ENCODE assay signal across 9 cellular contexts in genomic region chr16:74607967-74608356, GRCh38. TPM values are rescaled to one million over a fixed set of nuclear protein-coding genes. Genes with fewer than 3 reads are reported as not detected.
DNase-seq lines count a peak whose midpoint lies in the region; ATAC-seq and TF ChIP-seq lines count a peak whose summit lies in the region.
"Had no signal": no experiment of that assay in that cellular context is flagged by ENCODE, and none has a peak within 500 bp of the region (broad histone marks: within the 10 kb centered on the region; RNA-seq: fewer than 3 reads in every experiment).

No MANE protein-coding gene starts in this region.

- DNase-seq in activated CD8-positive, alpha-beta memory T cell treated with anti-CD3 and anti-CD28 coated beads, Interleukin-2, amount 10 ng/mL, durations not matched to agents 7 days and 5 days, result no peak
- DNase-seq in activated CD8-positive, alpha-beta memory T cell treated with anti-CD3 and anti-CD28 coated beads for 24 hours, result no peak
- DNase-seq in SK-N-DZ (ENCODE audit: low spot score) (peak; percentile 25), hepatocyte (ENCODE audit: low spot score) (no peak), medulla oblongata (ENCODE audit: extremely low spot score) (no peak), SKM-1 treated with dmso at 0.1 percent for 144 hours (lab: John Stamatoyannopoulos, UW; ENCODE audit: unreplicated experiment) (no peak)

- peaks cover 10% of the 10 kb centered on the region for H3K36me3 Mint-ChIP-seq in activated CD8-positive, alpha-beta memory T cell treated with anti-CD3 and anti-CD28 coated beads, Interleukin-2, amount 10 ng/mL, durations not matched to agents 7 days and 5 days

- H3K4me3 Mint-ChIP-seq in activated CD8-positive, alpha-beta memory T cell treated with anti-CD3 and anti-CD28 coated beads, Interleukin-2, amount 10 ng/mL, durations not matched to agents 7 days and 5 days, result peak overlapping the region; percentile 36

- no peaks in the 10 kb centered on the region for H3K9me2 ChIP-seq in hepatocyte (replicated peaks; ENCODE audit: insufficient read depth)

- H3K4me2 ChIP-seq in hepatocyte, result peak overlapping the region; percentile 90

- H3K9ac ChIP-seq in subcutaneous abdominal adipose tissue (ENCODE audit: low read length in 5 of 5), result no peak overlapping the region

- peaks cover 37% of the 10 kb centered on the region for H3K79me2 ChIP-seq in hepatocyte

- whole genome bisulfite sequencing in hepatocyte (ENCODE audit: low lambda C conversion rate, missing lambda C conversion rate), result 58% methylated on average over 6 of the region's 6 CpGs

- H3K27ac Mint-ChIP-seq in activated CD8-positive, alpha-beta memory T cell treated with anti-CD3 and anti-CD28 coated beads, Interleukin-2, amount 10 ng/mL, durations not matched to agents 7 days and 5 days, result peak overlapping the region; percentile 40

- ATAC-seq in activated CD8-positive, alpha-beta memory T cell treated with anti-CD3 and anti-CD28 coated beads, Interleukin-2, amount 10 ng/mL, durations not matched to agents 7 days and 5 days, result no peak
- ATAC-seq in HG03571 (IDR thresholded peaks at IDR 0.05; ENCODE audit: unreplicated experiment), result no peak

- H3K9me3 Mint-ChIP-seq in activated CD8-positive, alpha-beta memory T cell treated with anti-CD3 and anti-CD28 coated beads, Interleukin-2, amount 10 ng/mL, durations not matched to agents 7 days and 5 days (ENCODE audit: low read depth), result no peaks in the 10 kb centered on the region

- H3K27me3 Mint-ChIP-seq in activated CD8-positive, alpha-beta memory T cell treated with anti-CD3 and anti-CD28 coated beads, Interleukin-2, amount 10 ng/mL, durations not matched to agents 7 days and 5 days, result no peaks in the 10 kb centered on the region

- H3K27me3 ChIP-seq in hepatocyte, result no peaks in the 10 kb centered on the region
- no peaks in the 10 kb centered on the region for H3K27me3 ChIP-seq in subcutaneous abdominal adipose tissue (ENCODE audit: control insufficient read depth in 5 of 5, insufficient read depth in 4 of 5, low read length in 5 of 5)
- H3K27me3 ChIP-seq: suprapubic skin had no signal

- peaks cover 51% of the 10 kb centered on the region for H3K4me1 Mint-ChIP-seq in activated CD8-positive, alpha-beta memory T cell treated with anti-CD3 and anti-CD28 coated beads, Interleukin-2, amount 10 ng/mL, durations not matched to agents 7 days and 5 days

- H3K27ac ChIP-seq in hepatocyte (peak overlapping the region; percentile 99), subcutaneous abdominal adipose tissue (ENCODE audit: low read depth, low read length) (no peak overlapping the region)

- peaks cover 32% of the 10 kb centered on the region for H4K20me1 ChIP-seq in hepatocyte (ENCODE audit: insufficient read depth, poor library complexity, severe bottlenecking)

- peaks cover 27% of the 10 kb centered on the region for H3K4me1 ChIP-seq in hepatocyte (ENCODE audit: insufficient read depth)
- H3K4me1 ChIP-seq in subcutaneous abdominal adipose tissue (ENCODE audit: control insufficient read depth in 5 of 5, insufficient read depth in 5 of 5, low read length in 5 of 5), result peaks cover 2 to 43% (median 39%) of the 10 kb centered on the region in 5 donors

- no peak overlapping the region for H3K4me3 ChIP-seq in hepatocyte
- peak overlapping the region in 3 of 5 donors; percentile 73 to 94 (median 94) for H3K4me3 ChIP-seq in subcutaneous abdominal adipose tissue (ENCODE audit: low read depth in 1 of 5, low read length in 5 of 5)

- no peaks in the 10 kb centered on the region for H3K9me3 ChIP-seq in hepatocyte (ENCODE audit: low read depth)
- H3K9me3 ChIP-seq in subcutaneous abdominal adipose tissue (ENCODE audit: control insufficient read depth in 5 of 5, low read length in 5 of 5), result no peaks in the 10 kb centered on the region
- H3K9me3 ChIP-seq: suprapubic skin had no signal

- peak overlapping the region; percentile 77 for H2AFZ ChIP-seq in hepatocyte

- H3K36me3 ChIP-seq in hepatocyte (replicated peaks; ENCODE audit: insufficient read depth, low read depth) (no peaks in the 10 kb centered on the region), subcutaneous abdominal adipose tissue (ENCODE audit: control insufficient read depth in 5 of 5, insufficient read depth in 5 of 5, low read length in 5 of 5) (no peaks in the 10 kb centered on the region)
- H3K36me3 ChIP-seq: suprapubic skin had no signal

- no peak for TF ChIP-seq CTCF in hepatocyte (IDR thresholded peaks at IDR 0.05; ENCODE audit: poor library complexity)

- CTCF ChIA-PET in activated CD8-positive, alpha-beta memory T cell treated with anti-CD3 and anti-CD28 coated beads, Interleukin-2, amount 10 ng/mL, durations not matched to agents 7 days and 5 days (lab: Charles Lee), result interaction anchor here (0.6 to 1.6 kb wide), 2 partner anchors 15 to 113 kb away, joined by 3 to 5 read pairs; no protein-coding TSS in a partner anchor

RNA-seq across cellular contexts. Expression of gene GLG1, which starts 1.0 kb away (rescaled TPM):
- total RNA-seq in activated CD8-positive, alpha-beta memory T cell treated with anti-CD3 and anti-CD28 coated beads, Interleukin-2, amount 10 ng/mL, durations not matched to agents 7 days and 5 days, result 10 to 100 TPM; 74.0 to 86.9 TPM
- polyA plus RNA-seq in SK-N-DZ (2014; cell fraction: cytosol; rRNA removed), result 42.9 and 50.3 TPM in 2 replicates
- 29.2 and 45.2 TPM in 2 replicates for polyA plus RNA-seq in SK-N-DZ (2014; cell fraction: nucleus; rRNA removed)
- total RNA-seq in hepatocyte, result 131 and 142 TPM in 2 replicates
- polyA plus RNA-seq in hepatocyte, result 146 and 148 TPM in 2 replicates

RNA-seq across cellular contexts. Expression of gene RFWD3, which starts 58.7 kb away (rescaled TPM):
- total RNA-seq in activated CD8-positive, alpha-beta memory T cell treated with anti-CD3 and anti-CD28 coated beads, Interleukin-2, amount 10 ng/mL, durations not matched to agents 7 days and 5 days, result 100 to 1,000 TPM; 121 to 162 TPM
- polyA plus RNA-seq in SK-N-DZ (2014; cell fraction: cytosol; rRNA removed), result 38.1 and 51.0 TPM in 2 replicates
- polyA plus RNA-seq in SK-N-DZ (2014; cell fraction: nucleus; rRNA removed), result 26.9 and 27.0 TPM in 2 replicates
- 10.0 and 12.9 TPM in 2 replicates for total RNA-seq in hepatocyte
- polyA plus RNA-seq in hepatocyte, result 7.3 and 12.8 TPM in 2 replicates
